31 cellular contexts compared by ENCODE assay signal in genomic region chr19:46578450-46578849, GRCh38. TPM values are rescaled to one million over a fixed set of nuclear protein-coding genes. Genes with fewer than 3 reads are reported as not detected.
"Had no signal": no experiment of that assay in that cellular context is flagged by ENCODE, and none has a peak within 500 bp of the region (broad histone marks: within the 10 kb centered on the region; RNA-seq: fewer than 3 reads in every experiment).

No MANE protein-coding gene starts in this region.

- H3K27me3 ChIP-seq: ascending aorta, brain microvascular endothelial cell, breast epithelium had no signal

- H3K4me3 ChIP-seq: ascending aorta, breast epithelium had no signal

- ATAC-seq: activated CD8-positive, alpha-beta T cell treated with anti-CD3 and anti-CD28 coated beads for 36 hours; activated naive CD8-positive, alpha-beta T cell treated with anti-CD3 and anti-CD28 coated beads, Interleukin-2, amount 50 U/mL, for 24 hours; activated T-cell treated with anti-CD3 and anti-CD28 coated beads, Interleukin-2, amount 50 U/mL, for 4 hours; activated T-cell treated with anti-CD3 and anti-CD28 coated beads, Interleukin-2, amount 50 U/mL, for 72 hours; activated T-helper 17 cell treated with anti-CD3 and anti-CD28 coated beads, Interleukin-2, amount 50 U/mL, for 72 hours had no signal

- H3K27ac ChIP-seq: ascending aorta, brain microvascular endothelial cell, breast epithelium, VCaP had no signal

- H3K9me3 ChIP-seq: ascending aorta, breast epithelium had no signal

- H3K4me1 ChIP-seq: ascending aorta, breast epithelium had no signal

- H3K36me3 ChIP-seq: ascending aorta, brain microvascular endothelial cell, breast epithelium had no signal

- FAIRE-seq: TTC549 had no signal

- DNase-seq: activated B cell treated with CpG ODN at 0.5 μM for 24 hours; activated CD4-positive, alpha-beta memory T cell treated with anti-CD3 and anti-CD28 coated beads for 36 hours; activated CD4-positive, alpha-beta T cell treated with anti-CD3 and anti-CD28 coated beads for 4 hours; activated CD4-positive, alpha-beta T cell treated with anti-CD3 and anti-CD28 coated beads, Interleukin-2, amount 10 ng/mL, durations not matched to agents 24 days and 14 days; activated CD4-positive, alpha-beta T cell treated with anti-CD3 and anti-CD28 coated beads, Interleukin-2, amount 50 U/mL, for 1 hour; activated CD4-positive, alpha-beta T cell treated with anti-CD3 and anti-CD28 coated beads, Interleukin-2, amount 50 U/mL, for 4 hours; activated CD4-positive, CD25-positive, alpha-beta regulatory T cell treated with anti-CD3 and anti-CD28 coated beads, Interleukin-2, amount 50 U/mL, for 72 hours; activated CD8-positive, alpha-beta memory T cell treated with anti-CD3 and anti-CD28 coated beads, Interleukin-2, amount 50 U/mL, for 4 hours; activated CD8-positive, alpha-beta T cell treated with anti-CD3 and anti-CD28 coated beads for 36 hours; activated effector memory CD4-positive, alpha-beta T cell treated with anti-CD3 and anti-CD28 coated beads, Interleukin-2, amount 50 U/mL, for 16 hours; activated naive CD4-positive, alpha-beta T cell treated with anti-CD3 and anti-CD28 coated beads, Interleukin-2, amount 10 ng/mL, durations not matched to agents 7 days and 5 days; activated naive CD4-positive, alpha-beta T cell treated with Interleukin-2 at 50 U/mL for 16 hours; activated naive CD8-positive, alpha-beta T cell treated with anti-CD3 and anti-CD28 coated beads, Interleukin-2, amount 10 ng/mL, durations not matched to agents 7 days and 5 days; activated naive CD8-positive, alpha-beta T cell treated with anti-CD3 and anti-CD28 coated beads, Interleukin-2, amount 50 U/mL, for 24 hours; activated T-cell treated with anti-CD3 and anti-CD28 coated beads for 4 hours; activated T-cell treated with anti-CD3 and anti-CD28 coated beads, Interleukin-2, amount 50 U/mL, for 1 hour; activated T-cell treated with anti-CD3 and anti-CD28 coated beads, Interleukin-2, amount 50 U/mL, for 4 hours; activated T-cell treated with anti-CD3 and anti-CD28 coated beads, Interleukin-2, amount 50 U/mL, for 72 hours; brain microvascular endothelial cell; central memory CD4-positive, alpha-beta T cell; T-helper 1 cell; T-helper 2 cell; T-helper 9 cell had no signal

RNA-seq across cellular contexts. Expression of gene GNG8, which starts 57.6 kb away (rescaled TPM):
- total RNA-seq: ascending aorta, breast epithelium, cardiac septum, chondrocyte had no signal
- polyA plus RNA-seq: adipose tissue had no signal
